In the genomic region with DNA sequence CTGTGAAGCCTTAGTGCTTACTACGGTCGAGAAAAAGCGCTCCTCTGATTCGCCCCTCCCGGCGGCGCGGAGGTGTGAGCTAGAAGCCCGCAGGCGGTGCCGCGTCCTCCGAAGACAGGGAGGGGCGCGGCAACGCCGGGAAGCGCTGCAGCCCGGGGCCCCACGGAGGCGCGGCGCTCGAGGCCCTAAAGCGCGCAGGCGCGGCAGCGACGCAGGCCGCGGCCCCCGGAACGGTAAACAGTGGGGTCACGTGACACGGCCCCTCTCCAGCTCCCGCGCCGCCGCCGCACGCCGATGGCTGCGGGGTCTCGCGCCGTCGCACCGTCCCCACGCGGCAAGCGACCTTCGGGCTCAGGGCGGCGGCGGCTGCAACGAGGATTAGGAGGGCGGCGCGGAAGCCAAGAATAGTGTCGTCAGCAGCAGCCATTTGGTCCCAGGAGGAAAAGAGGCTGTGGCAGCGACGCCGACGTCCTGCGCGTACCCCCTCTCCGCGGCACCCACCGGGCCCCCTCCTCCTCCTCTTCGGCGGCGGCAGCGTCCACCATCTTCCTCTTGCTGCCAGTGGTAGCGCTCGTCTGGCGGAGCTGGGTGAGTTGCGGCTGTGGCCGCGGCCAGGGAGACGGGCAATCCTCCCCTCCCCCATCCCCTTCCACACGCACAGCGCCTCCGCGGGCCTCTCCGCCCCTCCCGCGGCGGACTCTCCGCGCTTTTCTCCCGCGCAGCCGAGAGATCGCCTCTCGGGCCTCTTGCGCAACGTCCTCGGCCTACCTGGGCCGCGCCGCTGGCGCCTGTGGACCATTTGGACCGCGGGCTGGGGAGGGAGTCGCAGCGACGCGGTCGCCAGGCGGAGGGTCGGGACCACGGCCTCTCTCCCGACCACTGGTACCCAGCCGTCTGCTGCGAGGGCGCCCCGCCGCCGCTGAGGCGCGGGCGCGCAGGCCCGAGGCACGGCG, we compare ENCODE assay signal across 1 cellular context.
TF ChIP-seq lines count a peak whose summit lies in the region.

A gene with protein sequence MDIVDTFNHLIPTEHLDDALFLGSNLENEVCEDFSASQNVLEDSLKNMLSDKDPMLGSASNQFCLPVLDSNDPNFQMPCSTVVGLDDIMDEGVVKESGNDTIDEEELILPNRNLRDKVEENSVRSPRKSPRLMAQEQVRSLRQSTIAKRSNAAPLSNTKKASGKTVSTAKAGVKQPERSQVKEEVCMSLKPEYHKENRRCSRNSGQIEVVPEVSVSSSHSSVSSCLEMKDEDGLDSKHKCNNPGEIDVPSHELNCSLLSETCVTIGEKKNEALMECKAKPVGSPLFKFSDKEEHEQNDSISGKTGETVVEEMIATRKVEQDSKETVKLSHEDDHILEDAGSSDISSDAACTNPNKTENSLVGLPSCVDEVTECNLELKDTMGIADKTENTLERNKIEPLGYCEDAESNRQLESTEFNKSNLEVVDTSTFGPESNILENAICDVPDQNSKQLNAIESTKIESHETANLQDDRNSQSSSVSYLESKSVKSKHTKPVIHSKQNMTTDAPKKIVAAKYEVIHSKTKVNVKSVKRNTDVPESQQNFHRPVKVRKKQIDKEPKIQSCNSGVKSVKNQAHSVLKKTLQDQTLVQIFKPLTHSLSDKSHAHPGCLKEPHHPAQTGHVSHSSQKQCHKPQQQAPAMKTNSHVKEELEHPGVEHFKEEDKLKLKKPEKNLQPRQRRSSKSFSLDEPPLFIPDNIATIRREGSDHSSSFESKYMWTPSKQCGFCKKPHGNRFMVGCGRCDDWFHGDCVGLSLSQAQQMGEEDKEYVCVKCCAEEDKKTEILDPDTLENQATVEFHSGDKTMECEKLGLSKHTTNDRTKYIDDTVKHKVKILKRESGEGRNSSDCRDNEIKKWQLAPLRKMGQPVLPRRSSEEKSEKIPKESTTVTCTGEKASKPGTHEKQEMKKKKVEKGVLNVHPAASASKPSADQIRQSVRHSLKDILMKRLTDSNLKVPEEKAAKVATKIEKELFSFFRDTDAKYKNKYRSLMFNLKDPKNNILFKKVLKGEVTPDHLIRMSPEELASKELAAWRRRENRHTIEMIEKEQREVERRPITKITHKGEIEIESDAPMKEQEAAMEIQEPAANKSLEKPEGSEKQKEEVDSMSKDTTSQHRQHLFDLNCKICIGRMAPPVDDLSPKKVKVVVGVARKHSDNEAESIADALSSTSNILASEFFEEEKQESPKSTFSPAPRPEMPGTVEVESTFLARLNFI (N-terminal part only) (plus strand): TSS at position 240 of the 953 bp plus-strand sequence. CDS start 10,750 bp downstream, outside the sequence.

TF ChIP-seq in HEK293, 187 proteins besides CTCF, POLR2A, EP300 and RAD21 (continued from another document and continues in another):
- TF ChIP-seq ZNF223 (tag by site-specific recombination; IDR thresholded peaks at IDR 0.05): no peak
- no peak for TF ChIP-seq ZNF280C (tag by site-specific recombination; IDR thresholded peaks at IDR 0.05)
- no peak for TF ChIP-seq ZNF132 (tag by site-specific recombination; IDR thresholded peaks at IDR 0.05; ENCODE audit: borderline replicate concordance)
- TF ChIP-seq KLF9 (tag by site-specific recombination; IDR thresholded peaks at IDR 0.05; ENCODE audit: low read depth): peak; percentile 43
- TF ChIP-seq IKZF3 (tag by site-specific recombination; IDR thresholded peaks at IDR 0.05): peak; percentile 46; the same call in 1 of the 2 replicates
- TF ChIP-seq ZNF513 (tag by site-specific recombination; IDR thresholded peaks at IDR 0.05): peak; percentile 92
- peak; percentile 74 for TF ChIP-seq ZFHX2 (tag by site-specific recombination; conservative IDR thresholded peaks at IDR 0.05)
- TF ChIP-seq SETDB1 (IDR thresholded peaks at IDR 0.05; ENCODE audit: insufficient read length, low read length): no peak
- TF ChIP-seq ZNF133 (tag by site-specific recombination; IDR thresholded peaks at IDR 0.05): peak; percentile 42; the same call in 1 of the 2 replicates
- TF ChIP-seq, protein P1, sequence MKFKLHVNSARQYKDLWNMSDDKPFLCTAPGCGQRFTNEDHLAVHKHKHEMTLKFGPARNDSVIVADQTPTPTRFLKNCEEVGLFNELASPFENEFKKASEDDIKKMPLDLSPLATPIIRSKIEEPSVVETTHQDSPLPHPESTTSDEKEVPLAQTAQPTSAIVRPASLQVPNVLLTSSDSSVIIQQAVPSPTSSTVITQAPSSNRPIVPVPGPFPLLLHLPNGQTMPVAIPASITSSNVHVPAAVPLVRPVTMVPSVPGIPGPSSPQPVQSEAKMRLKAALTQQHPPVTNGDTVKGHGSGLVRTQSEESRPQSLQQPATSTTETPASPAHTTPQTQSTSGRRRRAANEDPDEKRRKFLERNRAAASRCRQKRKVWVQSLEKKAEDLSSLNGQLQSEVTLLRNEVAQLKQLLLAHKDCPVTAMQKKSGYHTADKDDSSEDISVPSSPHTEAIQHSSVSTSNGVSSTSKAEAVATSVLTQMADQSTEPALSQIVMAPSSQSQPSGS (tag by site-specific recombination; IDR thresholded peaks at IDR 0.05; ENCODE audit: low read depth): no peak
- TF ChIP-seq ZFP41 (tag by site-specific recombination; IDR thresholded peaks at IDR 0.05; ENCODE audit: borderline replicate concordance): peak; percentile 57; the same call in 1 of the 2 replicates
- 0 out of 2 replicates have a peak, but pooled peaks have one; percentile 68 for TF ChIP-seq ZNF837 (tag by site-specific recombination; IDR thresholded peaks at IDR 0.05)
- peak; percentile 79 for TF ChIP-seq SP7 (tag by site-specific recombination; IDR thresholded peaks at IDR 0.05)
- TF ChIP-seq GFI1B (tag by site-specific recombination; IDR thresholded peaks at IDR 0.05): no peak
- TF ChIP-seq ZNF18 (tag by site-specific recombination; IDR thresholded peaks at IDR 0.05): peak; percentile 35
- no peak for TF ChIP-seq ZNF558 (tag by site-specific recombination; IDR thresholded peaks at IDR 0.05)
- TF ChIP-seq, protein P2, sequence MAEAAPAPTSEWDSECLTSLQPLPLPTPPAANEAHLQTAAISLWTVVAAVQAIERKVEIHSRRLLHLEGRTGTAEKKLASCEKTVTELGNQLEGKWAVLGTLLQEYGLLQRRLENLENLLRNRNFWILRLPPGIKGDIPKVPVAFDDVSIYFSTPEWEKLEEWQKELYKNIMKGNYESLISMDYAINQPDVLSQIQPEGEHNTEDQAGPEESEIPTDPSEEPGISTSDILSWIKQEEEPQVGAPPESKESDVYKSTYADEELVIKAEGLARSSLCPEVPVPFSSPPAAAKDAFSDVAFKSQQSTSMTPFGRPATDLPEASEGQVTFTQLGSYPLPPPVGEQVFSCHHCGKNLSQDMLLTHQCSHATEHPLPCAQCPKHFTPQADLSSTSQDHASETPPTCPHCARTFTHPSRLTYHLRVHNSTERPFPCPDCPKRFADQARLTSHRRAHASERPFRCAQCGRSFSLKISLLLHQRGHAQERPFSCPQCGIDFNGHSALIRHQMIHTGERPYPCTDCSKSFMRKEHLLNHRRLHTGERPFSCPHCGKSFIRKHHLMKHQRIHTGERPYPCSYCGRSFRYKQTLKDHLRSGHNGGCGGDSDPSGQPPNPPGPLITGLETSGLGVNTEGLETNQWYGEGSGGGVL (tag by site-specific recombination; IDR thresholded peaks at IDR 0.05): peak; percentile 93
- TF ChIP-seq ZNF544 (tag by site-specific recombination; IDR thresholded peaks at IDR 0.05): no peak
- peak; percentile 21; the same call in 1 of the 2 replicates for TF ChIP-seq KLF1 (tag by site-specific recombination; IDR thresholded peaks at IDR 0.05)
- no peak for TF ChIP-seq ZNF416 (tag by site-specific recombination; IDR thresholded peaks at IDR 0.05)
- peak; percentile 62 for TF ChIP-seq ZNF423 (tag by site-specific recombination; IDR thresholded peaks at IDR 0.05)
- TF ChIP-seq ZNF24 (tag by site-specific recombination; IDR thresholded peaks at IDR 0.05): peak; percentile 64
- TF ChIP-seq ZNF175 (tag by site-specific recombination; IDR thresholded peaks at IDR 0.05): no peak
- TF ChIP-seq ZNF660 (tag by site-specific recombination; IDR thresholded peaks at IDR 0.05): peak; percentile 53; the same call in 1 of the 2 replicates
- peak; percentile 30; the same call in 1 of the 2 replicates for TF ChIP-seq SP2 (tag by site-specific recombination; IDR thresholded peaks at IDR 0.05)
- TF ChIP-seq ZNF433 (tag by site-specific recombination; IDR thresholded peaks at IDR 0.05; ENCODE audit: low read depth): no peak
- TF ChIP-seq ZNF600 (tag by site-specific recombination; IDR thresholded peaks at IDR 0.05): peak; percentile 72
- peak; percentile 64; the same call in 1 of the 2 replicates for TF ChIP-seq ZNF596 (tag by site-specific recombination; IDR thresholded peaks at IDR 0.05)
- TF ChIP-seq ZBTB8A (tag by site-specific recombination; IDR thresholded peaks at IDR 0.05): peak; percentile 74
- TF ChIP-seq ZNF768 (tag by site-specific recombination; IDR thresholded peaks at IDR 0.05): no peak
- TF ChIP-seq OVOL3 (tag by site-specific recombination; IDR thresholded peaks at IDR 0.05): no peak
- peak; percentile 75 for TF ChIP-seq ZNF843 (tag by site-specific recombination; IDR thresholded peaks at IDR 0.05)
- TF ChIP-seq ZNF473 (tag by site-specific recombination; IDR thresholded peaks at IDR 0.05): no peak
- TF ChIP-seq ZNF664 (tag by site-specific recombination; IDR thresholded peaks at IDR 0.05): peak; percentile 21; the same call in 1 of the 2 replicates
- TF ChIP-seq, protein P3, sequence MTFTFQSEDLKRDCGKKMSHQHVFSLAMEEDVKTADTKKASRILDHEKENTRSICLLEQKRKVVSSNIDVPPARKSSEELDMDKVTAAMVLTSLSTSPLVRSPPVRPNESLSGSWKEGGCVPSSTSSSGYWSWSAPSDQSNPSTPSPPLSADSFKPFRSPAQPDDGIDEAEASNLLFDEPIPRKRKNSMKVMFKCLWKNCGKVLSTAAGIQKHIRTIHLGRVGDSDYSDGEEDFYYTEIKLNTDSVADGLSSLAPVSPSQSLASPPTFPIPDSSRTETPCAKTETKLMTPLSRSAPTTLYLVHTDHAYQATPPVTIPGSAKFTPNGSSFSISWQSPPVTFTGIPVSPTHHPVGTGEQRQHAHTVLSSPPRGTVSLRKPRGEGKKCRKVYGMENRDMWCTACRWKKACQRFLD (tag by site-specific recombination; IDR thresholded peaks at IDR 0.05): no peak
- TF ChIP-seq ZBTB17 (tag by site-specific recombination; IDR thresholded peaks at IDR 0.05): peak; percentile 83
- no peak for TF ChIP-seq ZNF248 (tag by site-specific recombination; IDR thresholded peaks at IDR 0.05)
- peak; percentile 87; the same call in 1 of the 2 replicates for TF ChIP-seq ZNF121 (tag by site-specific recombination; IDR thresholded peaks at IDR 0.05)
- TF ChIP-seq ZSCAN16 (tag by site-specific recombination; IDR thresholded peaks at IDR 0.05): peak; percentile 49; the same call in 1 of the 2 replicates
- no peak for TF ChIP-seq ZNF114 (tag by site-specific recombination; IDR thresholded peaks at IDR 0.05)
- no peak for TF ChIP-seq HOXA7 (CRISPR knock-in tag; IDR thresholded peaks at IDR 0.05; ENCODE audit: borderline replicate concordance)
- no peak for TF ChIP-seq ZNF112 (tag by site-specific recombination; IDR thresholded peaks at IDR 0.05)
- no peak for TF ChIP-seq ZNF266 (tag by site-specific recombination; IDR thresholded peaks at IDR 0.05; ENCODE audit: low read depth)
- TF ChIP-seq ZNF221 (tag by site-specific recombination; IDR thresholded peaks at IDR 0.05; ENCODE audit: borderline replicate concordance): no peak; the same call in 1 of the 2 replicates
- peak; percentile 89 for TF ChIP-seq HIC1 (tag by site-specific recombination; IDR thresholded peaks at IDR 0.05)
